Comparison of ENCODE assay signal across 15 cellular contexts in genomic region chr1:174726880-174727585, GRCh38.
DNase-seq lines count a peak whose midpoint lies in the region; ATAC-seq, FAIRE-seq and TF ChIP-seq lines count a peak whose summit lies in the region.
"Had no signal": no experiment of that assay in that cellular context is flagged by ENCODE, and none has a peak within 500 bp of the region (broad histone marks: within the 10 kb centered on the region; RNA-seq: fewer than 3 reads in every experiment).

No MANE protein-coding gene starts in this region.

- intact Hi-C loops in lower lobe of right lung (cut with DNase I): no loop called here

- no peaks in the 10 kb centered on the region for H3K36me3 ChIP-seq in RWPE2 (ENCODE audit: low read depth)
- no peaks in the 10 kb centered on the region for H3K36me3 ChIP-seq in lower lobe of right lung

- H3K27ac Mint-ChIP-seq in activated naive CD8-positive, alpha-beta T cell treated with anti-CD3 and anti-CD28 coated beads for 36 hours: no peak overlapping the region

- no peak overlapping the region for H3K4me3 ChIP-seq in RWPE2 (ENCODE audit: severe bottlenecking)
- no peak overlapping the region for H3K4me3 ChIP-seq in lower lobe of right lung
- H3K4me3 ChIP-seq: PC-9 had no signal

- no peaks in the 10 kb centered on the region for H3K4me1 ChIP-seq in RWPE2 (ENCODE audit: insufficient read depth, poor library complexity, severe bottlenecking)
- H3K4me1 ChIP-seq in lower lobe of right lung: no peaks in the 10 kb centered on the region

- ATAC-seq in HG02610 (IDR thresholded peaks at IDR 0.05; ENCODE audit: unreplicated experiment): peak; percentile 76
- ATAC-seq in RWPE2 (ENCODE audit: low read depth): no peak
- no peak for ATAC-seq in lower lobe of right lung
- no peak for ATAC-seq in HG03442 (IDR thresholded peaks at IDR 0.05; ENCODE audit: unreplicated experiment)
- no peak for ATAC-seq in HG03520 (IDR thresholded peaks at IDR 0.05; ENCODE audit: unreplicated experiment)

- H3K4me3 Mint-ChIP-seq in activated naive CD8-positive, alpha-beta T cell treated with anti-CD3 and anti-CD28 coated beads for 36 hours: no peak overlapping the region

- no peaks in the 10 kb centered on the region for H3K9me3 ChIP-seq in RWPE2 (ENCODE audit: severe bottlenecking)
- H3K9me3 ChIP-seq in lower lobe of right lung: no peaks in the 10 kb centered on the region

- no peaks in the 10 kb centered on the region for H3K4me1 Mint-ChIP-seq in activated naive CD8-positive, alpha-beta T cell treated with anti-CD3 and anti-CD28 coated beads for 36 hours

- DNase-seq in D721Med (ENCODE audit: insufficient read length, low spot score) (no peak), RWPE2 (ENCODE audit: low spot score) (no peak), lower lobe of right lung (no peak), urothelium cell line (ENCODE audit: low spot score) (no peak)
- no peak for DNase-seq in activated naive CD8-positive, alpha-beta T cell treated with anti-CD3 and anti-CD28 coated beads for 36 hours
- DNase-seq: COR-L47; DMS153; H7; NCI-H2107; NCI-H524 treated with DMSO at 0.1 percent for 48 hours; NK-92 treated with Interleukin-12 subunit alpha and Interleukin-12 subunit beta, amount 100 ng/mL, for 24 hours; PC-9 had no signal

- H3K27me3 ChIP-seq in RWPE2 (ENCODE audit: insufficient read depth, poor library complexity, severe bottlenecking): no peaks in the 10 kb centered on the region
- H3K27me3 ChIP-seq in lower lobe of right lung (ENCODE audit: low read depth): no peaks in the 10 kb centered on the region

- FAIRE-seq in D721Med (lab: Jason Lieb, UNC): peak; percentile 80
- no peak for FAIRE-seq in urothelium cell line (lab: Jason Lieb, UNC)

- H3K27ac ChIP-seq in RWPE2 (ENCODE audit: poor library complexity, severe bottlenecking) (no peak overlapping the region), lower lobe of right lung (no peak overlapping the region)
- H3K27ac ChIP-seq: PC-9 had no signal

- H3K9me3 Mint-ChIP-seq in activated naive CD8-positive, alpha-beta T cell treated with anti-CD3 and anti-CD28 coated beads for 36 hours: no peaks in the 10 kb centered on the region

- peaks cover 2% of the 10 kb centered on the region for H3K36me3 Mint-ChIP-seq in activated naive CD8-positive, alpha-beta T cell treated with anti-CD3 and anti-CD28 coated beads for 36 hours

- TF ChIP-seq CTCF in D721Med (IDR thresholded peaks at IDR 0.05; ENCODE audit: insufficient read depth, missing control alignments) (no peak), RWPE2 (IDR thresholded peaks at IDR 0.05; ENCODE audit: poor library complexity, severe bottlenecking) (peak; percentile 42), lower lobe of right lung (IDR thresholded peaks at IDR 0.05) (peak; percentile 1)

- H3K27me3 Mint-ChIP-seq in activated naive CD8-positive, alpha-beta T cell treated with anti-CD3 and anti-CD28 coated beads for 36 hours: no peaks in the 10 kb centered on the region
